Comparison of ENCODE assay signal across 8 cellular contexts in genomic region chr14:39176263-39177167, GRCh38. TPM values are rescaled to one million over a fixed set of nuclear protein-coding genes. Genes with fewer than 3 reads are reported as not detected.
A peak's percentile ranks its signal among the peaks of the same experiment; 100 is the strongest.
DNase-seq lines count a peak whose midpoint lies in the region; ATAC-seq, FAIRE-seq and TF ChIP-seq lines count a peak whose summit lies in the region.

No MANE protein-coding gene starts in this region.

- H3K36me3 Mint-ChIP-seq in naive B cell, result peaks cover 7 to 16% of the 10 kb centered on the region in 2 donors

- FAIRE-seq in small intestine (lab: Jason Lieb, UNC), result no peak

- 55 to 64% (median 55%) methylated on average over 5 of the region's 5 CpGs for WGBS in small intestine, 3 donors

- H3K27ac ChIP-seq in KMS-11 (peak overlapping the region; percentile 94; the same call in 1 of the 2 replicates), small intestine (ENCODE audit: low read depth in 1 of 2, low read length in 1 of 2) (no peak overlapping the region)

- peaks cover 20% of the 10 kb centered on the region; the same call in 1 of the 2 replicates for H3K36me3 ChIP-seq in KMS-11 (ENCODE audit: insufficient read depth)
- H3K36me3 ChIP-seq in small intestine (ENCODE audit: control insufficient read depth in 2 of 2, insufficient read depth in 2 of 2, low read length in 2 of 2), result peaks cover 15 to 20% of the 10 kb centered on the region in 2 donors

- H2AFZ ChIP-seq in KMS-11 (ENCODE audit: low read depth), result no peak overlapping the region

- H3K4me1 Mint-ChIP-seq in naive B cell, result peaks cover 15 to 32% (median 20%) of the 10 kb centered on the region in 3 donors

- H3K27ac Mint-ChIP-seq in naive B cell, result peak overlapping the region; percentile 99 to 100 (median 99)

- H3K9me3 ChIP-seq in small intestine (ENCODE audit: control insufficient read depth, low read depth), result no peaks in the 10 kb centered on the region

- DNase-seq in AG09309 (ENCODE audit: low read depth) (no peak), choroid plexus epithelial cell (ENCODE audit: low read depth) (no peak), naive B cell (no peak), small intestine (no peak), NCI-H510A (lab: John Stamatoyannopoulos, UW) (no peak), H4 (ENCODE audit: low spot score) (no peak), left lobe of liver (ENCODE audit: low spot score) (no peak)

- peaks cover 26% of the 10 kb centered on the region for H3K79me2 ChIP-seq in KMS-11 (ENCODE audit: insufficient read depth, low read depth)

- peak overlapping the region; percentile 97 to 100 (median 98) for H3K4me3 Mint-ChIP-seq in naive B cell

- ATAC-seq in naive B cell (ENCODE audit: low read depth in 2 of 2) (no peak), left lobe of liver (no peak)

- peaks cover 15% of the 10 kb centered on the region for H3K4me1 ChIP-seq in KMS-11 (ENCODE audit: low read depth, poor library complexity, severe bottlenecking)
- H3K4me1 ChIP-seq in small intestine (ENCODE audit: control insufficient read depth in 2 of 2, insufficient read depth in 1 of 2, low read depth in 1 of 2, low read length in 1 of 2), result peaks cover 0 to 4% of the 10 kb centered on the region in 2 donors

- TF ChIP-seq CTCF in AG09309 (IDR thresholded peaks at IDR 0.05; ENCODE audit: control insufficient read depth, insufficient read depth, low read depth, low read length, missing control alignments) (no peak), KMS-11 (conservative IDR thresholded peaks at IDR 0.05; ENCODE audit: low read depth, low read length) (no peak), choroid plexus epithelial cell (conservative IDR thresholded peaks at IDR 0.05; ENCODE audit: low read depth, low read length) (no peak)

- peak overlapping the region; percentile 98 for H3K4me3 ChIP-seq in AG09309 (ENCODE audit: control insufficient read depth, low read depth, low read length)
- H3K4me3 ChIP-seq in KMS-11 (IDR thresholded peaks at IDR 0.05; ENCODE audit: insufficient read depth, low read depth, low read length), result no peak overlapping the region
- H3K4me3 ChIP-seq in choroid plexus epithelial cell (ENCODE audit: low read depth, low read length), result peak overlapping the region; percentile 96
- peak overlapping the region in 1 of 2 donors; percentile 98 for H3K4me3 ChIP-seq in small intestine (ENCODE audit: low read depth in 1 of 2, low read length in 2 of 2)

- H3K4me2 ChIP-seq in KMS-11, result peak overlapping the region; percentile 82

- 0 out of 2 replicates have a peak, but pooled peaks cover 3% of the 10 kb centered on the region for H4K20me1 ChIP-seq in KMS-11 (ENCODE audit: insufficient read depth)

- H3K27me3 Mint-ChIP-seq in naive B cell, result no peaks in the 10 kb centered on the region

- H3K9me3 Mint-ChIP-seq in naive B cell, result no peaks in the 10 kb centered on the region

- H3K27me3 ChIP-seq in KMS-11 (ENCODE audit: insufficient read depth, low read depth) (no peaks in the 10 kb centered on the region), small intestine (ENCODE audit: control insufficient read depth in 2 of 2, insufficient read depth in 2 of 2, low read length in 2 of 2) (no peaks in the 10 kb centered on the region)

- H3K9ac ChIP-seq in KMS-11, result peak overlapping the region; percentile 90; the same call in 1 of the 2 replicates

RNA-seq across cellular contexts. Expression of gene PNN, which starts 1.5 kb away (rescaled TPM):
- polyA plus RNA-seq in naive B cell (ENCODE audit: low read depth in 6 of 6) (10 to 100 TPM; 18.6 to 42.5 (median 24.7) TPM), small intestine (10 to 100 TPM; 21.1 to 33.1 (median 25.3) TPM)
- total RNA-seq in H4 (2014; rRNA removed; shearing (Covaris generic)), result 17.2 and 23.1 TPM in 2 replicates
- total RNA-seq in left lobe of liver, result 28.2 TPM

RNA-seq across cellular contexts. Expression of gene TRAPPC6B, which starts 6.4 kb away (rescaled TPM):
- polyA plus RNA-seq in naive B cell (ENCODE audit: low read depth in 6 of 6), result 10 to 100 TPM in 5 of 6 donors, 1 to 10 TPM in 1; 9.4 to 15.0 (median 11.9) TPM
- polyA plus RNA-seq in small intestine, result 10 to 100 TPM; 10.8 to 12.3 (median 12.0) TPM
- 6.7 and 12.0 TPM in 2 replicates for total RNA-seq in H4 (2014; rRNA removed; shearing (Covaris generic))
- 14.4 TPM for total RNA-seq in left lobe of liver

RNA-seq across cellular contexts. Expression of gene MIA2, which starts 57.2 kb away (rescaled TPM):
- polyA plus RNA-seq in naive B cell (ENCODE audit: low read depth in 6 of 6), result 10 to 100 TPM; 16.2 to 27.3 (median 23.7) TPM
- 100 to 1,000 TPM in 2 of 3 donors, 10 to 100 TPM in 1; 55.3 to 264 (median 161) TPM for polyA plus RNA-seq in small intestine
- total RNA-seq in H4 (2014; rRNA removed; shearing (Covaris generic)), result 13.5 and 16.4 TPM in 2 replicates
- 83.9 TPM for total RNA-seq in left lobe of liver
